ENCODE assay signal across 10 cellular contexts in genomic region chr9:133164209-133164590, GRCh38. TPM values are rescaled to one million over a fixed set of nuclear protein-coding genes. Genes with fewer than 3 reads are reported as not detected.
DNase-seq lines count a peak whose midpoint lies in the region; ATAC-seq and TF ChIP-seq lines count a peak whose summit lies in the region.
"Had no signal": no experiment of that assay in that cellular context is flagged by ENCODE, and none has a peak within 500 bp of the region (broad histone marks: within the 10 kb centered on the region; RNA-seq: fewer than 3 reads in every experiment).

No MANE protein-coding gene starts in this region.

- peak overlapping the region; percentile 35 to 77 (median 72) for H3K4me3 Mint-ChIP-seq in brain

- H3K36me3 Mint-ChIP-seq in brain, result no peaks in the 10 kb centered on the region

- no peaks in the 10 kb centered on the region for H3K27me3 ChIP-seq in heart left ventricle
- H3K27me3 ChIP-seq in mononuclear cell (ENCODE audit: insufficient read depth, low read length), result no peaks in the 10 kb centered on the region

- H3K4me1 ChIP-seq in heart left ventricle (peaks cover 0 to 41% (median 16%) of the 10 kb centered on the region in 12 donors), mononuclear cell (ENCODE audit: insufficient read depth, low read length) (peaks cover 28% of the 10 kb centered on the region), urinary bladder (ENCODE audit: insufficient read depth) (peaks cover 2% of the 10 kb centered on the region)

- TF ChIP-seq POLR2A in heart left ventricle (IDR thresholded peaks at IDR 0.05), result no peak

- DNase-seq in heart left ventricle (no peak), cardiac septum (ENCODE audit: low spot score) (no peak), NCI-H2196 (lab: John Stamatoyannopoulos, UW; ENCODE audit: unreplicated experiment) (no peak)
- DNase-seq in stimulated activated CD4-positive, alpha-beta T cell treated with anti-CD3 and anti-CD28 coated beads, Interleukin-4, amount 100 ng/mL, for 24 hours, result no peak
- DNase-seq: NCI-H187 treated with DMSO at 0.1 percent for 48 hours had no signal

- TF ChIP-seq CTCF in heart left ventricle (IDR thresholded peaks at IDR 0.05) (no peak), brain (conservative IDR thresholded peaks at IDR 0.05) (no peak)

- intact Hi-C loops in heart left ventricle (cut with DNase I) (no loop called here), cardiac septum (cut with DNase I) (no loop called here)

- peaks cover 15% of the 10 kb centered on the region for H3K27me3 Mint-ChIP-seq in brain

- ATAC-seq in heart left ventricle, result no peak
- ATAC-seq in GM18498 (IDR thresholded peaks at IDR 0.05; ENCODE audit: unreplicated experiment), result no peak

- peaks cover 0 to 7% (median 0%) of the 10 kb centered on the region in 9 donors for H3K36me3 ChIP-seq in heart left ventricle
- H3K36me3 ChIP-seq in urinary bladder (ENCODE audit: insufficient read depth), result no peaks in the 10 kb centered on the region

- H3K9me3 ChIP-seq in heart left ventricle, result no peaks in the 10 kb centered on the region
- H3K9me3 ChIP-seq in mononuclear cell (ENCODE audit: low read depth, low read length), result no peaks in the 10 kb centered on the region

- peak overlapping the region; percentile 56 to 87 (median 74) for H3K4me3 ChIP-seq in heart left ventricle
- H3K4me3 ChIP-seq in mononuclear cell (ENCODE audit: low read length), result peak overlapping the region; percentile 57
- peak overlapping the region; percentile 68 for H3K4me3 ChIP-seq in urinary bladder (ENCODE audit: low read depth, low read length)

- peak overlapping the region in 1 of 5 experiments; percentile 60 for H3K27ac Mint-ChIP-seq in brain

- peaks cover 4% of the 10 kb centered on the region for H3K4me1 Mint-ChIP-seq in brain

- H3K27ac ChIP-seq in heart left ventricle (peak overlapping the region in 11 of 12 donors; percentile 50 to 84 (median 78)), urinary bladder (ENCODE audit: low read depth) (peak overlapping the region; percentile 39)

- H3K9me3 Mint-ChIP-seq in brain, result no peaks in the 10 kb centered on the region

- WGBS in heart left ventricle, 4 donors, result 70 to 79% (median 75%) methylated on average over 13 of the region's 13 CpGs
- 66% methylated on average over 13 of the region's 13 CpGs for WGBS in urinary bladder

RNA-seq across cellular contexts. Expression of gene GBGT1, which starts 0.5 kb away (rescaled TPM):
- total RNA-seq in heart left ventricle (10 to 100 TPM in 2 of 9 donors, 1 to 10 TPM in 7; 4.6 to 22.5 (median 7.1) TPM), cardiac septum (4.6 TPM), mononuclear cell (5.6 TPM), urinary bladder (5.8 TPM)
- polyA plus RNA-seq in heart left ventricle (1 to 10 TPM; 5.4 to 7.0 TPM), brain (ENCODE audit: insufficient read depth, low read depth, low replicate concordance) (6.6 TPM), urinary bladder (14.2 TPM)
- total RNA-seq: H4 had no signal

RNA-seq across cellular contexts. Expression of gene RALGDS, which starts 43.2 kb away (rescaled TPM):
- total RNA-seq in heart left ventricle (10 to 100 TPM; 17.8 to 70.1 (median 26.6) TPM), cardiac septum (23.9 TPM), mononuclear cell (59.0 TPM), urinary bladder (32.0 TPM)
- polyA plus RNA-seq in heart left ventricle (10 to 100 TPM; 18.3 to 24.8 TPM), brain (ENCODE audit: insufficient read depth, low read depth, low replicate concordance) (168 TPM), urinary bladder (53.9 TPM)

RNA-seq across cellular contexts. Expression of gene OBP2B, which starts 44.9 kb away (rescaled TPM):
- total RNA-seq in heart left ventricle, result not detected
- polyA plus RNA-seq in heart left ventricle, result under 1 TPM in 1 of 2 donors, not detected in 1; 0.38 TPM
- not detected for total RNA-seq in cardiac septum
- not detected for polyA plus RNA-seq in brain (ENCODE audit: insufficient read depth, low read depth, low replicate concordance)
- not detected for total RNA-seq in mononuclear cell
- total RNA-seq in urinary bladder, result not detected
- polyA plus RNA-seq in urinary bladder, result not detected
- total RNA-seq: H4 had no signal
